1 cellular context compared by ENCODE assay signal in genomic region chr6:32190054-32190945, GRCh38.
TF ChIP-seq lines count a peak whose summit lies in the region.

Gene PBX2 (minus strand): TSS chr6:32190202. CDS start chr6:32189915, 287 bp downstream.

TF ChIP-seq in HepG2, 621 proteins besides CTCF, POLR2A, EP300 and RAD21 (continued from another document and continues in another):
- no peak for TF ChIP-seq ATF3 (CRISPR knock-in tag; IDR thresholded peaks at IDR 0.05)
- peak; percentile 48 for TF ChIP-seq TEAD3 (CRISPR knock-in tag; optimal IDR thresholded peaks at IDR 0.05; ENCODE audit: borderline replicate concordance)
- peak; percentile 86 for TF ChIP-seq ZKSCAN5 (CRISPR knock-in tag; IDR thresholded peaks at IDR 0.05)
- TF ChIP-seq KDM5B (CRISPR knock-in tag; IDR thresholded peaks at IDR 0.05; ENCODE audit: borderline replicate concordance) = peak; percentile 69; the same call in 1 of the 2 replicates
- TF ChIP-seq, protein P1, sequence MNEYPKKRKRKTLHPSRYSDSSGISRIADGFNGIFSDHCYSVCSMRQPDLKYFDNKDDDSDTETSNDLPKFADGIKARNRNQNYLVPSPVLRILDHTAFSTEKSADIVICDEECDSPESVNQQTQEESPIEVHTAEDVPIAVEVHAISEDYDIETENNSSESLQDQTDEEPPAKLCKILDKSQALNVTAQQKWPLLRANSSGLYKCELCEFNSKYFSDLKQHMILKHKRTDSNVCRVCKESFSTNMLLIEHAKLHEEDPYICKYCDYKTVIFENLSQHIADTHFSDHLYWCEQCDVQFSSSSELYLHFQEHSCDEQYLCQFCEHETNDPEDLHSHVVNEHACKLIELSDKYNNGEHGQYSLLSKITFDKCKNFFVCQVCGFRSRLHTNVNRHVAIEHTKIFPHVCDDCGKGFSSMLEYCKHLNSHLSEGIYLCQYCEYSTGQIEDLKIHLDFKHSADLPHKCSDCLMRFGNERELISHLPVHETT (CRISPR knock-in tag; conservative IDR thresholded peaks at IDR 0.05) = no peak
- peak; percentile 50; the same call in 1 of the 2 replicates for TF ChIP-seq DRAP1 (CRISPR knock-in tag; IDR thresholded peaks at IDR 0.05)
- TF ChIP-seq NR2C2 (CRISPR knock-in tag; IDR thresholded peaks at IDR 0.05; ENCODE audit: borderline replicate concordance) = peak; percentile 37; the same call in 1 of the 2 replicates
- TF ChIP-seq SNAPC4 (CRISPR knock-in tag; IDR thresholded peaks at IDR 0.05) = 0 out of 2 replicates have a peak, but pooled peaks have one; percentile 85
- TF ChIP-seq SP5 (CRISPR knock-in tag; IDR thresholded peaks at IDR 0.05; ENCODE audit: borderline replicate concordance, low read depth) = peak; percentile 96
- 0 out of 2 replicates have a peak, but pooled peaks have one; percentile 29 for TF ChIP-seq ZKSCAN8 (CRISPR knock-in tag; IDR thresholded peaks at IDR 0.05; ENCODE audit: borderline replicate concordance)
- no peak for TF ChIP-seq REL (CRISPR knock-in tag; conservative IDR thresholded peaks at IDR 0.05)
- peak; percentile 52; the same call in 1 of the 2 replicates for TF ChIP-seq KDM4B (CRISPR knock-in tag; IDR thresholded peaks at IDR 0.05)
- peak; percentile 61 for TF ChIP-seq JARID2 (CRISPR knock-in tag; IDR thresholded peaks at IDR 0.05; ENCODE audit: insufficient replicate concordance)
- TF ChIP-seq ZNF292 (CRISPR knock-in tag; IDR thresholded peaks at IDR 0.05; ENCODE audit: borderline replicate concordance, low read depth) = no peak
- TF ChIP-seq ZNF333 (CRISPR knock-in tag; IDR thresholded peaks at IDR 0.05; ENCODE audit: borderline replicate concordance) = peak; percentile 72; the same call in 1 of the 2 replicates
- 0 out of 2 replicates have a peak, but pooled peaks have one; percentile 30 for TF ChIP-seq RFXAP (CRISPR knock-in tag; IDR thresholded peaks at IDR 0.05; ENCODE audit: borderline replicate concordance)
- peak; percentile 77; the same call in 1 of the 2 replicates for TF ChIP-seq ZNF556 (CRISPR knock-in tag; IDR thresholded peaks at IDR 0.05; ENCODE audit: borderline replicate concordance)
- no peak for TF ChIP-seq ZNF33A (CRISPR knock-in tag; IDR thresholded peaks at IDR 0.05; ENCODE audit: borderline replicate concordance)
- TF ChIP-seq RNF2 (conservative IDR thresholded peaks at IDR 0.05; ENCODE audit: low read depth) = no peak
- peak; percentile 48; the same call in 1 of the 2 replicates for TF ChIP-seq KMT2B (CRISPR knock-in tag; IDR thresholded peaks at IDR 0.05)
- peak; percentile 89 for TF ChIP-seq SAP130 (CRISPR knock-in tag; IDR thresholded peaks at IDR 0.05; ENCODE audit: low read depth)
- 0 out of 2 replicates have a peak, but pooled peaks have one; percentile 47 for TF ChIP-seq ZMAT3 (CRISPR knock-in tag; conservative IDR thresholded peaks at IDR 0.05)
- peak; percentile 31; the same call in 1 of the 2 replicates for TF ChIP-seq REPIN1 (CRISPR knock-in tag; IDR thresholded peaks at IDR 0.05; ENCODE audit: borderline replicate concordance, low read depth)
- no peak for TF ChIP-seq RFX3 (CRISPR knock-in tag; IDR thresholded peaks at IDR 0.05)
- no peak for TF ChIP-seq HOXD1 (CRISPR knock-in tag; IDR thresholded peaks at IDR 0.05)
- TF ChIP-seq SOX6 (IDR thresholded peaks at IDR 0.05) = no peak
- TF ChIP-seq SOX6 (CRISPR knock-in tag; IDR thresholded peaks at IDR 0.05) = 0 out of 2 replicates have a peak, but pooled peaks have one; percentile 38
- TF ChIP-seq KDM2A (CRISPR knock-in tag; IDR thresholded peaks at IDR 0.05; ENCODE audit: borderline replicate concordance, low read depth) = no peak
- peak; percentile 39 for TF ChIP-seq POGZ (CRISPR knock-in tag; IDR thresholded peaks at IDR 0.05)
- TF ChIP-seq GABPA (IDR thresholded peaks at IDR 0.05; ENCODE audit: low read depth, low read length) = no peak
- TF ChIP-seq GABPA (CRISPR knock-in tag; IDR thresholded peaks at IDR 0.05; ENCODE audit: low read depth) = peak; percentile 76
- TF ChIP-seq ZSCAN5A (CRISPR knock-in tag; IDR thresholded peaks at IDR 0.05; ENCODE audit: borderline replicate concordance) = no peak
- peak; percentile 83 for TF ChIP-seq POLR2AphosphoS5 (IDR thresholded peaks at IDR 0.05; ENCODE audit: low read depth, low read length)
- TF ChIP-seq PAF1 (CRISPR knock-in tag; IDR thresholded peaks at IDR 0.05) = no peak
- TF ChIP-seq, protein P2, sequence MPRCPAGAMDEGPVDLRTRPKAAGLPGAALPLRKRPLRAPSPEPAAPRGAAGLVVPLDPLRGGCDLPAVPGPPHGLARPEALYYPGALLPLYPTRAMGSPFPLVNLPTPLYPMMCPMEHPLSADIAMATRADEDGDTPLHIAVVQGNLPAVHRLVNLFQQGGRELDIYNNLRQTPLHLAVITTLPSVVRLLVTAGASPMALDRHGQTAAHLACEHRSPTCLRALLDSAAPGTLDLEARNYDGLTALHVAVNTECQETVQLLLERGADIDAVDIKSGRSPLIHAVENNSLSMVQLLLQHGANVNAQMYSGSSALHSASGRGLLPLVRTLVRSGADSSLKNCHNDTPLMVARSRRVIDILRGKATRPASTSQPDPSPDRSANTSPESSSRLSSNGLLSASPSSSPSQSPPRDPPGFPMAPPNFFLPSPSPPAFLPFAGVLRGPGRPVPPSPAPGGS (CRISPR knock-in tag; IDR thresholded peaks at IDR 0.05) = 0 out of 2 replicates have a peak, but pooled peaks have one; percentile 43
- TF ChIP-seq, protein P3, sequence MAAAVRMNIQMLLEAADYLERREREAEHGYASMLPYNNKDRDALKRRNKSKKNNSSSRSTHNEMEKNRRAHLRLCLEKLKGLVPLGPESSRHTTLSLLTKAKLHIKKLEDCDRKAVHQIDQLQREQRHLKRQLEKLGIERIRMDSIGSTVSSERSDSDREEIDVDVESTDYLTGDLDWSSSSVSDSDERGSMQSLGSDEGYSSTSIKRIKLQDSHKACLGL (CRISPR knock-in tag; IDR thresholded peaks at IDR 0.05) = no peak
- TF ChIP-seq ZNF20 (CRISPR knock-in tag; IDR thresholded peaks at IDR 0.05) = no peak
- TF ChIP-seq ZNF451 (CRISPR knock-in tag; IDR thresholded peaks at IDR 0.05) = no peak
- peak; percentile 54 for TF ChIP-seq GATAD2A (CRISPR knock-in tag; IDR thresholded peaks at IDR 0.05)
- TF ChIP-seq ZGPAT (CRISPR knock-in tag; IDR thresholded peaks at IDR 0.05) = peak; percentile 46; the same call in 1 of the 2 replicates
- TF ChIP-seq ZHX1 (CRISPR knock-in tag; IDR thresholded peaks at IDR 0.05; ENCODE audit: low read depth) = no peak
- TF ChIP-seq ZNF510 (CRISPR knock-in tag; IDR thresholded peaks at IDR 0.05; ENCODE audit: low read depth) = peak; percentile 72; the same call in 1 of the 2 replicates
- TF ChIP-seq ZNF136 (CRISPR knock-in tag; IDR thresholded peaks at IDR 0.05; ENCODE audit: low read depth) = no peak
- peak; percentile 34; the same call in 1 of the 2 replicates for TF ChIP-seq CREM (IDR thresholded peaks at IDR 0.05)
- no peak for TF ChIP-seq CREM (CRISPR knock-in tag; IDR thresholded peaks at IDR 0.05)
- TF ChIP-seq ZNF891 (CRISPR knock-in tag; IDR thresholded peaks at IDR 0.05) = peak; percentile 55; the same call in 1 of the 2 replicates
- no peak for TF ChIP-seq ZNF468 (CRISPR knock-in tag; IDR thresholded peaks at IDR 0.05)
- TF ChIP-seq NFYC (CRISPR knock-in tag; IDR thresholded peaks at IDR 0.05) = 0 out of 2 replicates have a peak, but pooled peaks have one; percentile 16
- no peak for TF ChIP-seq SRSF4 (IDR thresholded peaks at IDR 0.05; ENCODE audit: low read depth, low read length, poor library complexity, severe bottlenecking)
- TF ChIP-seq IRF2 (CRISPR knock-in tag; IDR thresholded peaks at IDR 0.05) = 0 out of 2 replicates have a peak, but pooled peaks have one; percentile 5
- TF ChIP-seq ZNF782 (CRISPR knock-in tag; IDR thresholded peaks at IDR 0.05; ENCODE audit: borderline replicate concordance) = peak; percentile 54; the same call in 1 of the 2 replicates
- 0 out of 2 replicates have a peak, but pooled peaks have one; percentile 47 for TF ChIP-seq ZNF761 (CRISPR knock-in tag; conservative IDR thresholded peaks at IDR 0.05)
- 0 out of 2 replicates have a peak, but pooled peaks have one; percentile 19 for TF ChIP-seq ZFP37 (CRISPR knock-in tag; IDR thresholded peaks at IDR 0.05; ENCODE audit: borderline replicate concordance)
- 0 out of 2 replicates have a peak, but pooled peaks have one; percentile 61 for TF ChIP-seq ZNF776 (CRISPR knock-in tag; IDR thresholded peaks at IDR 0.05)
- TF ChIP-seq SMYD3 (CRISPR knock-in tag; IDR thresholded peaks at IDR 0.05) = 0 out of 2 replicates have a peak, but pooled peaks have one; percentile 36
- TF ChIP-seq SRSF1 (optimal IDR thresholded peaks at IDR 0.05; ENCODE audit: low read depth, low read length) = no peak
